Comparison of ENCODE assay signal across 10 cellular contexts in genomic region chr22:18109410-18110193, GRCh38. TPM values are rescaled to one million over a fixed set of nuclear protein-coding genes. Genes with fewer than 3 reads are reported as not detected.
A peak's percentile ranks its signal among the peaks of the same experiment; 100 is the strongest.
DNase-seq lines count a peak whose midpoint lies in the region; ATAC-seq, FAIRE-seq and TF ChIP-seq lines count a peak whose summit lies in the region.
"Had no signal": no experiment of that assay in that cellular context is flagged by ENCODE, and none has a peak within 500 bp of the region (broad histone marks: within the 10 kb centered on the region; RNA-seq: fewer than 3 reads in every experiment).

No MANE protein-coding gene starts in this region.

- ATAC-seq in activated T-helper 17 cell treated with anti-CD3 and anti-CD28 coated beads, Interleukin-2, amount 50 U/mL, for 72 hours (replicated peaks): no peak
- no peak for ATAC-seq in body of pancreas

- H3K9ac ChIP-seq in iPS-20b (ENCODE audit: low read depth, low read length) (no peak overlapping the region), subcutaneous abdominal adipose tissue (ENCODE audit: low read length in 5 of 5) (no peak overlapping the region)

- no peak for TF ChIP-seq POLR2A in body of pancreas (IDR thresholded peaks at IDR 0.05)
- TF ChIP-seq POLR2A in H54 (IDR thresholded peaks at IDR 0.05; ENCODE audit: low read depth, low read length): no peak

- peaks cover 19% of the 10 kb centered on the region for H3K9me3 Mint-ChIP-seq in activated T-cell treated with anti-CD3 and anti-CD28 coated beads, Interleukin-2, amount 50 U/mL, for 24 hours
- no peaks in the 10 kb centered on the region for H3K9me3 Mint-ChIP-seq in activated T-helper 17 cell treated with anti-CD3 and anti-CD28 coated beads, Interleukin-2, amount 50 U/mL, for 72 hours

- no peaks in the 10 kb centered on the region for H3K36me3 ChIP-seq in iPS-20b (ENCODE audit: insufficient read depth, low read depth, low read length)
- H3K36me3 ChIP-seq in subcutaneous abdominal adipose tissue (ENCODE audit: control insufficient read depth in 5 of 5, insufficient read depth in 5 of 5, low read length in 5 of 5): no peaks in the 10 kb centered on the region
- H3K36me3 ChIP-seq in body of pancreas (replicated peaks in 1 of 2; ENCODE audit: insufficient read depth in 1 of 2, low read depth in 2 of 2): no peaks in the 10 kb centered on the region
- H3K36me3 ChIP-seq: pancreas had no signal

- H3K27ac Mint-ChIP-seq in activated T-cell treated with anti-CD3 and anti-CD28 coated beads, Interleukin-2, amount 50 U/mL, for 24 hours: no peak overlapping the region
- peak overlapping the region; percentile 23 for H3K27ac Mint-ChIP-seq in activated T-helper 17 cell treated with anti-CD3 and anti-CD28 coated beads, Interleukin-2, amount 50 U/mL, for 72 hours

- peaks cover 3% of the 10 kb centered on the region; the same call in 1 of the 2 replicates for H3K4me1 ChIP-seq in iPS-20b (ENCODE audit: insufficient read depth, low read length)
- peaks cover 2 to 34% (median 28%) of the 10 kb centered on the region in 5 donors for H3K4me1 ChIP-seq in subcutaneous abdominal adipose tissue (ENCODE audit: control insufficient read depth in 5 of 5, insufficient read depth in 5 of 5, low read length in 5 of 5)
- H3K4me1 ChIP-seq in body of pancreas: peaks cover 19% of the 10 kb centered on the region
- H3K4me1 ChIP-seq: pancreas had no signal

- FAIRE-seq in H54 (lab: Jason Lieb, UNC): no peak
- FAIRE-seq: pancreas had no signal

- peaks cover 21% of the 10 kb centered on the region for H3K36me3 Mint-ChIP-seq in activated T-cell treated with anti-CD3 and anti-CD28 coated beads, Interleukin-2, amount 50 U/mL, for 24 hours (ENCODE audit: low read depth)
- H3K36me3 Mint-ChIP-seq in activated T-helper 17 cell treated with anti-CD3 and anti-CD28 coated beads, Interleukin-2, amount 50 U/mL, for 72 hours (ENCODE audit: low read depth): peaks cover 7% of the 10 kb centered on the region

- peak overlapping the region; percentile 68 for H3K4me3 Mint-ChIP-seq in activated T-cell treated with anti-CD3 and anti-CD28 coated beads, Interleukin-2, amount 50 U/mL, for 24 hours
- H3K4me3 Mint-ChIP-seq in activated T-helper 17 cell treated with anti-CD3 and anti-CD28 coated beads, Interleukin-2, amount 50 U/mL, for 72 hours: peak overlapping the region; percentile 68

- peaks cover 64% of the 10 kb centered on the region for H3K27me3 Mint-ChIP-seq in activated T-cell treated with anti-CD3 and anti-CD28 coated beads, Interleukin-2, amount 50 U/mL, for 24 hours
- peaks cover 14% of the 10 kb centered on the region for H3K27me3 Mint-ChIP-seq in activated T-helper 17 cell treated with anti-CD3 and anti-CD28 coated beads, Interleukin-2, amount 50 U/mL, for 72 hours

- peaks cover 15% of the 10 kb centered on the region; the same call in 1 of the 2 replicates for H3K9me3 ChIP-seq in iPS-20b (ENCODE audit: insufficient read depth, low read depth, low read length)
- H3K9me3 ChIP-seq in subcutaneous abdominal adipose tissue (ENCODE audit: control insufficient read depth in 5 of 5, low read length in 5 of 5): peaks cover 0 to 3% (median 0%) of the 10 kb centered on the region in 5 donors
- H3K9me3 ChIP-seq in body of pancreas: no peaks in the 10 kb centered on the region
- H3K9me3 ChIP-seq: pancreas had no signal

- H3K4me3 ChIP-seq in iPS-20b (ENCODE audit: low read length) (peak overlapping the region; percentile 65), subcutaneous abdominal adipose tissue (ENCODE audit: low read depth in 1 of 5, low read length in 5 of 5) (peak overlapping the region in 4 of 5 donors; percentile 53 to 70 (median 64)), body of pancreas (no peak overlapping the region)

- H3K4me1 Mint-ChIP-seq in activated T-cell treated with anti-CD3 and anti-CD28 coated beads, Interleukin-2, amount 50 U/mL, for 24 hours (ENCODE audit: low read depth): peaks cover 59% of the 10 kb centered on the region
- H3K4me1 Mint-ChIP-seq in activated T-helper 17 cell treated with anti-CD3 and anti-CD28 coated beads, Interleukin-2, amount 50 U/mL, for 72 hours: peaks cover 47% of the 10 kb centered on the region

- H3K27me3 ChIP-seq in iPS-20b (ENCODE audit: insufficient read depth, low read length) (peaks cover 49% of the 10 kb centered on the region), subcutaneous abdominal adipose tissue (ENCODE audit: control insufficient read depth in 5 of 5, insufficient read depth in 4 of 5, low read length in 5 of 5) (peaks cover 0 to 15% (median 9%) of the 10 kb centered on the region in 5 donors), body of pancreas (no peaks in the 10 kb centered on the region)
- H3K27me3 ChIP-seq: pancreas had no signal

- H3K27ac ChIP-seq in iPS-20b (ENCODE audit: low read length) (no peak overlapping the region), subcutaneous abdominal adipose tissue (ENCODE audit: low read depth, low read length) (no peak overlapping the region), body of pancreas (no peak overlapping the region)

- no peak for DNase-seq in activated T-cell treated with anti-CD3 and anti-CD28 coated beads, Interleukin-2, amount 50 U/mL, for 24 hours
- no peak for DNase-seq in activated T-cell treated with anti-CD3 and anti-CD28 coated beads, Interleukin-2, amount 50 U/mL, for 1 hour
- DNase-seq in amniotic stem cell (lab: John Stamatoyannopoulos, UW) (no peak), body of pancreas (no peak), H54 (ENCODE audit: insufficient read length, low spot score) (no peak)
- DNase-seq: stimulated activated naive CD4-positive, alpha-beta T cell had no signal

- 54 to 60% methylated on average over 14 of the region's 14 CpGs for WGBS in body of pancreas, 2 donors

- intact Hi-C loops in body of pancreas (cut with DNase I): no loop called here

- no peak for TF ChIP-seq CTCF in body of pancreas (IDR thresholded peaks at IDR 0.05)

RNA-seq across cellular contexts. Expression of gene TUBA8, which starts 1.0 kb away (rescaled TPM):
- 1 to 10 TPM; 4.7 to 6.6 TPM for total RNA-seq in activated T-helper 17 cell treated with anti-CD3 and anti-CD28 coated beads, Interleukin-2, amount 50 U/mL, for 72 hours
- total RNA-seq in body of pancreas: 1 to 10 TPM; 5.2 to 8.6 TPM

RNA-seq across cellular contexts. Expression of gene PEX26, which starts 31.8 kb away (rescaled TPM):
- 10 to 100 TPM; 53.4 to 70.5 TPM for total RNA-seq in activated T-helper 17 cell treated with anti-CD3 and anti-CD28 coated beads, Interleukin-2, amount 50 U/mL, for 72 hours
- total RNA-seq in body of pancreas: 10 to 100 TPM; 11.9 to 57.0 TPM

RNA-seq across cellular contexts. Expression of gene USP18, which starts 40.4 kb away (rescaled TPM):
- total RNA-seq in activated T-helper 17 cell treated with anti-CD3 and anti-CD28 coated beads, Interleukin-2, amount 50 U/mL, for 72 hours: 1 to 10 TPM; 1.9 to 2.5 TPM
- total RNA-seq in body of pancreas: 1 to 10 TPM; 3.6 to 8.6 TPM

Comparison
In these comparisons a context has a peak if more than half of its experiments do, and no peak if none do; other contexts are left out.
1. H3K4me3 ChIP-seq: peak in iPS-20b (single experiment) and subcutaneous abdominal adipose tissue (4 of 5); none in body of pancreas (0 of 2).